20 cellular contexts compared by ENCODE assay signal in the genomic region with DNA sequence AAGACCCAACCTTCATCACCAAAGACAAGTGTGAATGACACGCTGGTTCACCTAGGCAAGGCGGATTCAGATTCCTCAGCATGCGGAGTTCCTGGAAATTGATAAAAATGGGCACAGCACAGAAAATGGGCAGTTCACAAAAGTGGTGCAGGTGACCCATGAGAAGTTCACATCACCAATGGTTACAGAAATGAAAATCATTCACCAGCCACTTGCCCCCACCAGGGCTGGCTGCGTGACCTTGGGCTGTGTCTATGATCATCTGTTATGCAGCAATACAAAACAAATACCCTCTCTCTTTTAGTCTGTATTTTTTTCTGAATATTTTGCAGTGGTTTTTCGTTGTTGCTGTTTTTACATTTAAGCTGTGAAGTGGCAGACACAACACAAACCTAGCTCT.
DNase-seq lines count a peak whose midpoint lies in the region; ATAC-seq and TF ChIP-seq lines count a peak whose summit lies in the region.
"Had no signal": no experiment of that assay in that cellular context is flagged by ENCODE, and none has a peak within 500 bp of the region (broad histone marks: within the 10 kb centered on the region; RNA-seq: fewer than 3 reads in every experiment).

No MANE protein-coding gene starts in this region.

- TF ChIP-seq POLR2A in spleen (IDR thresholded peaks at IDR 0.05): no peak

- H3K9me3 ChIP-seq in endodermal cell (ENCODE audit: control insufficient read depth, low read length) (peaks cover 22% of the 10 kb centered on the region), spleen (peaks cover 0 to 9% (median 0%) of the 10 kb centered on the region in 8 donors)
- H3K9me3 ChIP-seq: HAP-1 had no signal

- H3K4me3 ChIP-seq in endodermal cell (ENCODE audit: low read length): no peak overlapping the region
- H3K4me3 ChIP-seq in spleen: no peak overlapping the region
- H3K4me3 ChIP-seq: BLaER1 treated with 17β-estradiol and CSF1 and Interleukin-3, amounts not matched to agents 10 nM and 100 nM; GM12878; GM23248; HAP-1 had no signal

- H3K27ac Mint-ChIP-seq in CD14-positive monocyte (no peak overlapping the region), endodermal cell (no peak overlapping the region), neural crest cell (ENCODE audit: unreplicated experiment) (peak overlapping the region; percentile 53), WTC11 (no peak overlapping the region)
- H3K27ac Mint-ChIP-seq: B cell had no signal

- POLR2A ChIA-PET in WTC11 (lab: Charles Lee): no interaction called here

- no peak overlapping the region for H3K27ac ChIP-seq in endodermal cell (ENCODE audit: low read depth, low read length)
- no peak overlapping the region for H3K27ac ChIP-seq in spleen
- H3K27ac ChIP-seq: BLaER1 treated with 17β-estradiol and CSF1 and Interleukin-3, amounts not matched to agents 10 nM and 100 nM; GM23248 had no signal

- H3K36me3 Mint-ChIP-seq in CD14-positive monocyte: peaks cover 21 to 33% of the 10 kb centered on the region in 2 donors
- peaks cover 19% of the 10 kb centered on the region for H3K36me3 Mint-ChIP-seq in endodermal cell (ENCODE audit: low read depth)
- H3K36me3 Mint-ChIP-seq in neural crest cell (ENCODE audit: low read depth): peaks cover 9% of the 10 kb centered on the region
- H3K36me3 Mint-ChIP-seq in WTC11: peaks cover 4% of the 10 kb centered on the region; the same call in 1 of the 2 replicates

- DNase-seq in CD14-positive monocyte (ENCODE audit: low spot score) (peak; percentile 17), endodermal cell (peak; percentile 11), neural crest cell (ENCODE audit: low read depth, low spot score) (no peak), spleen (peak; percentile 16), WTC11 (ENCODE audit: low spot score) (no peak)
- DNase-seq in activated naive CD4-positive, alpha-beta T cell (lab: John Stamatoyannopoulos, UW): no peak
- DNase-seq: CD4-positive, CD25-positive, alpha-beta regulatory T cell; CD8-positive, alpha-beta memory T cell; COR-L47; DMS 273 treated with DMSO at 0.1 percent for 48 hours; DMS53; DND-41; EL; GM23248 had no signal

- H3K4me3 Mint-ChIP-seq in CD14-positive monocyte (no peak overlapping the region), endodermal cell (no peak overlapping the region), neural crest cell (no peak overlapping the region), WTC11 (no peak overlapping the region)
- H3K4me3 Mint-ChIP-seq: B cell; CD4-positive, CD25-positive, alpha-beta regulatory T cell; CD8-positive, alpha-beta memory T cell had no signal

- no peaks in the 10 kb centered on the region for H3K27me3 ChIP-seq in endodermal cell (ENCODE audit: control insufficient read depth, insufficient read depth, low read length, poor library complexity, severe bottlenecking)
- H3K27me3 ChIP-seq in spleen (replicated peaks in 1 of 7): no peaks in the 10 kb centered on the region
- H3K27me3 ChIP-seq: BLaER1 treated with 17β-estradiol and CSF1 and Interleukin-3, amounts not matched to agents 10 nM and 100 nM had no signal

- H3K9ac ChIP-seq in endodermal cell (ENCODE audit: extremely low read depth, low read length, poor library complexity, severe bottlenecking): no peak overlapping the region
- H3K9ac ChIP-seq: BLaER1 treated with 17β-estradiol and CSF1 and Interleukin-3, amounts not matched to agents 10 nM and 100 nM; GM23248 had no signal

- TF ChIP-seq CTCF in CD14-positive monocyte (IDR thresholded peaks at IDR 0.05) (no peak), endodermal cell (conservative IDR thresholded peaks at IDR 0.05) (no peak), neural crest cell (conservative IDR thresholded peaks at IDR 0.05) (no peak), spleen (IDR thresholded peaks at IDR 0.05 in 8 of 11, conservative IDR thresholded peaks at IDR 0.05 in 3 of 11) (no peak), WTC11 (IDR thresholded peaks at IDR 0.05) (no peak)

- H3K9me3 Mint-ChIP-seq in CD14-positive monocyte: peaks cover 24 to 48% (median 36%) of the 10 kb centered on the region in 7 donors
- H3K9me3 Mint-ChIP-seq in endodermal cell: peaks cover 43% of the 10 kb centered on the region
- H3K9me3 Mint-ChIP-seq in neural crest cell: peaks cover 9% of the 10 kb centered on the region
- peaks cover 33% of the 10 kb centered on the region for H3K9me3 Mint-ChIP-seq in WTC11

- no peak for ATAC-seq in WTC11
- ATAC-seq in GM21367 (IDR thresholded peaks at IDR 0.05; ENCODE audit: unreplicated experiment): no peak
- ATAC-seq: GM12878, HepG2 had no signal

- CTCF ChIA-PET in WTC11 (lab: Charles Lee): no interaction called here

- H3K27me3 Mint-ChIP-seq in CD14-positive monocyte (ENCODE audit: low read depth in 3 of 3) (peaks cover 3 to 6% (median 4%) of the 10 kb centered on the region in 3 donors), endodermal cell (ENCODE audit: insufficient read depth) (no peaks in the 10 kb centered on the region), neural crest cell (ENCODE audit: low read depth) (peaks cover 4% of the 10 kb centered on the region), WTC11 (ENCODE audit: low read depth) (peaks cover 4% of the 10 kb centered on the region; the same call in 1 of the 2 replicates)
- H3K27me3 Mint-ChIP-seq: B cell; CD4-positive, CD25-positive, alpha-beta regulatory T cell had no signal

- H3K4me1 Mint-ChIP-seq in CD14-positive monocyte: no peaks in the 10 kb centered on the region
- no peaks in the 10 kb centered on the region for H3K4me1 Mint-ChIP-seq in endodermal cell
- peaks cover 7% of the 10 kb centered on the region for H3K4me1 Mint-ChIP-seq in neural crest cell
- H3K4me1 Mint-ChIP-seq in WTC11: no peaks in the 10 kb centered on the region
- H3K4me1 Mint-ChIP-seq: B cell; CD8-positive, alpha-beta memory T cell had no signal

- 91 to 100% methylated on average over 4 to 5 of the region's 5 CpGs for WGBS in endodermal cell (ENCODE audit: insufficient coverage in 1 of 2, insufficient read length in 1 of 2), 2 experiments
- 94 to 97% (median 96%) methylated on average over 5 of the region's 5 CpGs for WGBS in spleen, 5 donors

- H3K4me1 ChIP-seq in endodermal cell (ENCODE audit: control insufficient read depth, insufficient read depth, low read length): no peaks in the 10 kb centered on the region
- H3K4me1 ChIP-seq in spleen: peaks cover 0 to 19% (median 0%) of the 10 kb centered on the region in 6 donors
- H3K4me1 ChIP-seq: HAP-1 had no signal

- H3K36me3 ChIP-seq in endodermal cell (ENCODE audit: control insufficient read depth, insufficient read depth, low read length) (no peaks in the 10 kb centered on the region), spleen (peaks cover 0 to 42% (median 14%) of the 10 kb centered on the region in 6 donors)
- H3K36me3 ChIP-seq: HAP-1 had no signal

- intact Hi-C loops in CD14-positive monocyte (cut with micrococcal nuclease): no loop called here
- intact Hi-C loops in spleen (cut with DNase I; ENCODE audit: low total_unique reads): no loop called here

TF ChIP-seq in WTC11, 78 proteins besides CTCF, POLR2A, EP300 and RAD21:
- TF ChIP-seq ATF1 (CRISPR knock-in tag; IDR thresholded peaks at IDR 0.05) (no peak), RORB (CRISPR knock-in tag; IDR thresholded peaks at IDR 0.05) (no peak)
TF ChIP-seq in WTC11: peak in this region for 0.

Comparison
In these comparisons a context has a peak if more than half of its experiments do, and no peak if none do; other contexts are left out.
1. DNase-seq: peak in CD14-positive monocyte (single experiment), endodermal cell (single experiment) and spleen (single experiment); none in neural crest cell (single experiment), WTC11 (single experiment) and activated naive CD4-positive, alpha-beta T cell (0 of 4).